1 cellular context compared by ENCODE assay signal in the genomic region with DNA sequence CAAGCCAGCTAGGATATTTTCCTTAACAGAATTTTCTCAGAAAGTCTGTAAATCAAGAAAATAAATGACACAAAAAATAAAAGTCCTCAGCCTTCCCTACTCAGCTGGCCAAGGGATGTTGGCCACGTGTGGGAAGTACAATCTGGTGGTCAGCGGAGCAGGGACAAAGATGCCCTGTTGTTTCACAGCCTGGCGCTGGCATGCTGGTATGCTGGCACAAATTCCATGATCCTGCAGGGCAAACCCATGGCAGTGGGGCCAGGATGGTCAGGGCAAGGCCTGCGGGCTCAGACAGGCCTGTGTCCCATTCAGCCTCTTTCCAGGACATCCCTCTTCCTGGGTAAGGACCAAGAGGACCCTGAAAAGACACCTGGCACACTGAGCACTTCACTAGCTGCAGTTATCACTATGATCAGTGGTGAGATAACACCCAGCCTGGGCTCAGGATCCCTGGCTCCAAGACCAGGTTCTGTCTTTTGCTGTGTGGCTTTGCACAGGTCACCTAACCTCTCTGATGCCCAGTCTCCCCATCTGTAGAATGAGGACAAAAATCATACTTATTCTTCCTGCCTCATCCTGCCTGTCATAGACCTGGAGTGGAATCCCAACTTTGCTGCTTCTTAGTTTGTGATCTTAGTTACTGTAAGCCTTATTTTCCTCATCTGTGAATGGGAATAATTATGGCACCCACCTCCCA.
A peak's percentile ranks its signal among the peaks of the same experiment; 100 is the strongest.
TF ChIP-seq lines count a peak whose summit lies in the region.

No MANE protein-coding gene starts in this region.

TF ChIP-seq in H1, 55 proteins besides CTCF, POLR2A, EP300 and RAD21:
- TF ChIP-seq EZH2 (IDR thresholded peaks at IDR 0.05; ENCODE audit: low read depth, low read length, severe bottlenecking) (no peak), KDM1A (IDR thresholded peaks at IDR 0.05; ENCODE audit: borderline replicate concordance, low read length) (peak; percentile 71; the same call in 1 of the 2 replicates)
